ENCODE assay signal across 11 cellular contexts in the genomic region with DNA sequence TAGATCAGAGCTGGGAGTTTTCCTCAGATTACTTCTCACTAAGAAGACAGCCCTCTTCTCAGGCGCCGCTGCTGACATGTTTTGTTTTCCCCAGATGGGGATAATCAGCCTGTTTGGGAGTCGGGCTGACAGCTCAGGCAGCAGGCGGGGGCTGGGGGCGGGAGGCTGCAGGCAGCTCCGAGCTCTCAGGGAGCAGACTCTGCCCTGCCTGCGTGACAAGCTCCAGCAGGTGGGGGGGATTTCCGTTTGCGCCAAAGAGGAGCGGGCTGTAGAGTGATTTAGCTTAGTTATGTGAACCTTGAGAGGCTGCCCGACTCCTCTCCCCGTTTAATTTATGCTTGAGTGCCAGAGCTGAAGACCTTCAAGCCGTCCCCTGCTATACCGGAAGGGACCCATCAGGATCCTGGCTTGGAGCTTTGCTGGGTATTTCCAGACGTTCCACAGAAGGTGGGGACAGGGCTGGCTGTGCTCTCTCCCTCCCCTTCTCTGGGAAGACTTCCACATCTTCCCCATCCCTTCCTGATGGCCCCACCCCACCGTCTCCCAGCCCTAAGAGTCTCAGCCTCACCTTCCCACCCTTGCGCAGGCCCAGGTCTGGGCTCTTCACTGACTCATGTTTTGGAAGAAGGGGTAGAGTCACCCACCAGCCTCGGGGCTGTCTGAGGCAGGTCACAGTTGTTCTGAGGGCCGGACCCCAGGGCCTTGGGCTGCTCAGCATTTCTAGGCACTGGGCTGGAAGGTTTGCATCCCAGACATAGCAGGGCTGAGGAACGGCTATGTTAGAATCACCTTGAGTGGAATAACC. TPM values are rescaled to one million over a fixed set of nuclear protein-coding genes. Genes with fewer than 3 reads are reported as not detected.
DNase-seq lines count a peak whose midpoint lies in the region; ATAC-seq and TF ChIP-seq lines count a peak whose summit lies in the region.
"Had no signal": no experiment of that assay in that cellular context is flagged by ENCODE, and none has a peak within 500 bp of the region (broad histone marks: within the 10 kb centered on the region; RNA-seq: fewer than 3 reads in every experiment).

No MANE protein-coding gene starts in this region.

- H3K4me1 Mint-ChIP-seq in activated T-cell treated with anti-CD3 and anti-CD28 coated beads, Interleukin-2, amount 50 U/mL, for 24 hours (ENCODE audit: low read depth): peaks cover 21% of the 10 kb centered on the region

- no peak overlapping the region for H3K14ac ChIP-seq in trophoblast cell (ENCODE audit: low read length)

- H2BK12ac ChIP-seq in trophoblast cell (ENCODE audit: low read length): no peak overlapping the region

- no peak overlapping the region for H3K27ac Mint-ChIP-seq in activated T-cell treated with anti-CD3 and anti-CD28 coated beads, Interleukin-2, amount 50 U/mL, for 24 hours

- no peak overlapping the region for H2BK5ac ChIP-seq in trophoblast cell (ENCODE audit: low read depth, low read length, poor library complexity)

- 41 to 67% methylated on average over 20 of the region's 20 CpGs for WGBS in sigmoid colon, 2 donors
- no CpG with 5 or more reads among the region's 20 CpGs for WGBS in trophoblast cell (ENCODE audit: extremely low coverage, insufficient coverage, insufficient read length)

- no peak overlapping the region for H4K12ac ChIP-seq in trophoblast cell (ENCODE audit: low read depth, low read length)

- no peak overlapping the region for H3K23ac ChIP-seq in trophoblast cell (ENCODE audit: low read length)

- no peak overlapping the region for H2AFZ ChIP-seq in MM.1S (ENCODE audit: low read length)
- no peak overlapping the region for H2AFZ ChIP-seq in trophoblast cell (ENCODE audit: insufficient read depth, low read length, poor library complexity)

- peak; percentile 57 for ATAC-seq in GM21423 (IDR thresholded peaks at IDR 0.05; ENCODE audit: unreplicated experiment)
- peak; percentile 84 for ATAC-seq in left ventricle myocardium superior
- ATAC-seq in HG02642 (IDR thresholded peaks at IDR 0.05; ENCODE audit: poor library complexity, unreplicated experiment): no peak
- ATAC-seq: psoas muscle had no signal

- H3K79me1 ChIP-seq in trophoblast cell (ENCODE audit: low read length): no peaks in the 10 kb centered on the region

- 0 out of 2 replicates have a peak, but pooled peaks cover 5% of the 10 kb centered on the region for H3K27me3 ChIP-seq in SJCRH30
- H3K27me3 ChIP-seq in sigmoid colon: peaks cover 0 to 5% (median 0%) of the 10 kb centered on the region in 3 donors
- H3K27me3 ChIP-seq in MM.1S (replicated peaks; ENCODE audit: insufficient read depth, low read length): no peaks in the 10 kb centered on the region
- H3K27me3 ChIP-seq in trophoblast cell (ENCODE audit: insufficient read depth, low read length): no peaks in the 10 kb centered on the region

- DNase-seq in SJCRH30: peak; percentile 77 to 83
- DNase-seq in left ventricle myocardium superior: peak; percentile 71
- peak; percentile 90 for DNase-seq in sigmoid colon
- no peak for DNase-seq in MM.1S
- no peak for DNase-seq in activated T-cell treated with anti-CD3 and anti-CD28 coated beads, Interleukin-2, amount 50 U/mL, for 24 hours
- DNase-seq in trophoblast cell: no peak
- DNase-seq: RPMI8226 had no signal

- H3K36me3 ChIP-seq in SJCRH30: no peaks in the 10 kb centered on the region
- H3K36me3 ChIP-seq in sigmoid colon: no peaks in the 10 kb centered on the region
- H3K36me3 ChIP-seq in MM.1S (replicated peaks; ENCODE audit: insufficient read depth, low read length): no peaks in the 10 kb centered on the region
- H3K36me3 ChIP-seq in trophoblast cell (ENCODE audit: control insufficient read depth in 1 of 2, insufficient read depth in 2 of 2, low read length in 2 of 2): no peaks in the 10 kb centered on the region

- H3K36me3 Mint-ChIP-seq in activated T-cell treated with anti-CD3 and anti-CD28 coated beads, Interleukin-2, amount 50 U/mL, for 24 hours (ENCODE audit: low read depth): no peaks in the 10 kb centered on the region

- no peaks in the 10 kb centered on the region for H4K20me1 ChIP-seq in MM.1S (ENCODE audit: insufficient read depth, low read length)

- TF ChIP-seq POLR2A in sigmoid colon (IDR thresholded peaks at IDR 0.05): no peak

- no peak overlapping the region for H3K4me3 Mint-ChIP-seq in activated T-cell treated with anti-CD3 and anti-CD28 coated beads, Interleukin-2, amount 50 U/mL, for 24 hours

- H3K9me3 Mint-ChIP-seq in activated T-cell treated with anti-CD3 and anti-CD28 coated beads, Interleukin-2, amount 50 U/mL, for 24 hours: peaks cover 6% of the 10 kb centered on the region

- H3K79me2 ChIP-seq in MM.1S (ENCODE audit: low read length) (no peaks in the 10 kb centered on the region), trophoblast cell (ENCODE audit: control insufficient read depth, insufficient read depth, low read length, poor library complexity) (no peaks in the 10 kb centered on the region)

- no peak overlapping the region for H2AK5ac ChIP-seq in trophoblast cell (ENCODE audit: low read length)

- H3K4me2 ChIP-seq in MM.1S (ENCODE audit: low read depth, low read length) (no peak overlapping the region), trophoblast cell (ENCODE audit: low read length) (no peak overlapping the region)

- no peak overlapping the region for H2BK120ac ChIP-seq in trophoblast cell (ENCODE audit: insufficient read depth, low read length, poor library complexity)

- peaks cover 3% of the 10 kb centered on the region; the same call in 1 of the 2 replicates for H3K4me1 ChIP-seq in SJCRH30
- H3K4me1 ChIP-seq in sigmoid colon: peaks cover 0 to 12% (median 5%) of the 10 kb centered on the region in 4 donors
- H3K4me1 ChIP-seq in MM.1S (ENCODE audit: low read length): no peaks in the 10 kb centered on the region
- H3K4me1 ChIP-seq in trophoblast cell (ENCODE audit: control insufficient read depth in 1 of 2, insufficient read depth in 2 of 2, low read length in 2 of 2): peaks cover 0 to 4% of the 10 kb centered on the region in 2 experiments
- H3K4me1 ChIP-seq: psoas muscle had no signal

- H4K91ac ChIP-seq in trophoblast cell (ENCODE audit: low read depth, low read length): no peak overlapping the region

- H3K9me3 ChIP-seq in SJCRH30 (replicated peaks): no peaks in the 10 kb centered on the region
- no peaks in the 10 kb centered on the region for H3K9me3 ChIP-seq in sigmoid colon
- H3K9me3 ChIP-seq in MM.1S (replicated peaks; ENCODE audit: insufficient read depth, low read length): no peaks in the 10 kb centered on the region
- peaks cover 5% of the 10 kb centered on the region for H3K9me3 ChIP-seq in trophoblast cell (ENCODE audit: insufficient read depth, low read depth, low read length)
- H3K9me3 ChIP-seq: psoas muscle had no signal

- H4K8ac ChIP-seq in trophoblast cell (ENCODE audit: low read depth, low read length): no peak overlapping the region

- no peak overlapping the region for H3K4ac ChIP-seq in trophoblast cell (ENCODE audit: low read depth, low read length)

- H3K4me3 ChIP-seq in SJCRH30 (peak overlapping the region; percentile 16), sigmoid colon (no peak overlapping the region), MM.1S (ENCODE audit: low read length) (no peak overlapping the region), trophoblast cell (ENCODE audit: low read depth, low read length) (no peak overlapping the region)
- H3K4me3 ChIP-seq: psoas muscle had no signal

- intact Hi-C loops in left ventricle myocardium superior (cut with micrococcal nuclease) (no loop called here), sigmoid colon (cut with DNase I) (no loop called here)

- H3K9ac ChIP-seq in MM.1S (ENCODE audit: low read length) (no peak overlapping the region), trophoblast cell (ENCODE audit: low read length) (no peak overlapping the region)

- peaks cover 5% of the 10 kb centered on the region for H3K27me3 Mint-ChIP-seq in activated T-cell treated with anti-CD3 and anti-CD28 coated beads, Interleukin-2, amount 50 U/mL, for 24 hours

- H3K27ac ChIP-seq in SJCRH30: no peak overlapping the region
- H3K27ac ChIP-seq in sigmoid colon: peak overlapping the region; percentile 50 to 65 (median 58)
- no peak overlapping the region for H3K27ac ChIP-seq in MM.1S (ENCODE audit: low read length)
- no peak overlapping the region for H3K27ac ChIP-seq in trophoblast cell (ENCODE audit: low read depth, low read length)
- H3K27ac ChIP-seq: epithelial cell of prostate, psoas muscle had no signal

- no peaks in the 10 kb centered on the region for H3F3A ChIP-seq in MM.1S (ENCODE audit: insufficient read depth, low read length)

- H3K18ac ChIP-seq in trophoblast cell (ENCODE audit: low read length): no peak overlapping the region

- no peak for TF ChIP-seq EP300 in sigmoid colon (IDR thresholded peaks at IDR 0.05)

- TF ChIP-seq CTCF in sigmoid colon (IDR thresholded peaks at IDR 0.05) (no peak), MM.1S (IDR thresholded peaks at IDR 0.05; ENCODE audit: low read length) (no peak)

- H3K9me2 ChIP-seq in MM.1S (replicated peaks; ENCODE audit: insufficient read depth, low read length): no peaks in the 10 kb centered on the region

RNA-seq across cellular contexts. Expression of a gene that starts 24.7 kb away (rescaled TPM):
- total RNA-seq in SJCRH30 (2014; rRNA removed; shearing (Covaris generic)): not detected in 2 replicates
- total RNA-seq in left ventricle myocardium superior: 6.0 TPM
- total RNA-seq in sigmoid colon: 10 to 100 TPM; 17.6 to 35.7 (median 21.4) TPM
- polyA plus RNA-seq in sigmoid colon: 1 to 10 TPM in 1 of 3 donors, under 1 TPM in 1, not detected in 1; 0.60 to 2.1 TPM
- polyA plus RNA-seq in trophoblast cell (2013): 0.03 TPM in 2 replicates

Comparison
In these comparisons a context has a peak if more than half of its experiments do, and no peak if none do; other contexts are left out.
1. DNase-seq: peak in SJCRH30 (2 of 2), left ventricle myocardium superior (single experiment) and sigmoid colon (single experiment); none in MM.1S (single experiment), activated T-cell treated with anti-CD3 and anti-CD28 coated beads, Interleukin-2, amount 50 U/mL, for 24 hours (single experiment) and trophoblast cell (0 of 2).
2. H3K27ac ChIP-seq: peak in sigmoid colon (4 of 4); none in SJCRH30 (single experiment), MM.1S (single experiment) and trophoblast cell (single experiment).